ENCODE assay signal across 25 cellular contexts in genomic region chr4:93317046-93317445, GRCh38.
DNase-seq lines count a peak whose midpoint lies in the region; ATAC-seq, FAIRE-seq and TF ChIP-seq lines count a peak whose summit lies in the region.
"Had no signal": no experiment of that assay in that cellular context is flagged by ENCODE, and none has a peak within 500 bp of the region (broad histone marks: within the 10 kb centered on the region; RNA-seq: fewer than 3 reads in every experiment).

No MANE protein-coding gene starts in this region.

- H3K9me3 ChIP-seq in pancreas, result no peaks in the 10 kb centered on the region
- H3K9me3 ChIP-seq: BLaER1 treated with 17β-estradiol and CSF1 and Interleukin-3, amounts not matched to agents 10 nM and 100 nM; Peyer's patch had no signal

- no peak for FAIRE-seq in pancreas (lab: Jason Lieb, UNC)
- FAIRE-seq: bronchial epithelial cell had no signal

- no peaks in the 10 kb centered on the region for H3K27me3 ChIP-seq in pancreas
- H3K27me3 ChIP-seq: BLaER1 treated with 17β-estradiol and CSF1 and Interleukin-3, amounts not matched to agents 10 nM and 100 nM; Peyer's patch had no signal

- no peak overlapping the region for H3K27ac ChIP-seq in pancreas
- H3K27ac ChIP-seq: BLaER1 treated with 17β-estradiol and CSF1 and Interleukin-3, amounts not matched to agents 10 nM and 100 nM; coronary artery; parathyroid adenoma; Peyer's patch; WERI-Rb-1 had no signal

- no peak for TF ChIP-seq CTCF in pancreas (IDR thresholded peaks at IDR 0.05)

- H3K36me3 ChIP-seq in pancreas, result no peaks in the 10 kb centered on the region
- H3K36me3 ChIP-seq: BLaER1 treated with 17β-estradiol and CSF1 and Interleukin-3, amounts not matched to agents 10 nM and 100 nM; Peyer's patch; WERI-Rb-1 had no signal

- intact Hi-C loops in pancreas (cut with DNase I), result no loop called here

- DNase-seq in G401 (ENCODE audit: low spot score) (peak; percentile 82), NCI-H146 treated with DMSO at 0.1 percent for 48 hours (lab: John Stamatoyannopoulos, UW; ENCODE audit: unreplicated experiment) (peak; percentile 60), NCI-H524 treated with DMSO at 0.1 percent for 48 hours (lab: John Stamatoyannopoulos, UW) (peak; percentile 75), cerebellar nuclear complex (lab: John Stamatoyannopoulos, UW) (peak; percentile 12 to 46), activated gamma-delta T cell (lab: John Stamatoyannopoulos, UW) (no peak), RPMI8226 (no peak), pancreas (no peak)
- DNase-seq: activated CD4-positive, alpha-beta T cell treated with anti-CD3 and anti-CD28 coated beads for 48 hours; activated CD8-positive, alpha-beta memory T cell treated with anti-CD3 and anti-CD28 coated beads for 24 hours; activated T-cell treated with anti-CD3 and anti-CD28 coated beads for 4 hours; anterior cingulate cortex; effector memory CD4-positive, alpha-beta T cell; GF-D8; Kasumi-1; NCI-H1930; Peyer's patch; retina; stimulated activated naive B cell treated with anti-CD40 and anti-IgM and Interleukin-4, amounts not matched to agents 10 μg/mL and 1 μg/mL and 100 μg/mL, for 72 hours; SW 1271; WERI-Rb-1 had no signal

- WGBS in pancreas, 2 donors, result 47 to 55% methylated on average over 4 of the region's 4 CpGs

- in situ Hi-C loops in G401 (cut with HindIII; ENCODE audit: low sequenced_read_pairs), result no loop called here

- ATAC-seq in HG02610 (IDR thresholded peaks at IDR 0.05; ENCODE audit: unreplicated experiment), result no peak
- no peak for ATAC-seq in pancreas
- ATAC-seq: stimulated activated naive B cell treated with anti-CD40 and anti-IgM and Interleukin-4, amounts not matched to agents 10 μg/mL and 1 μg/mL and 100 μg/mL, for 72 hours had no signal

- no peak overlapping the region for H3K4me3 ChIP-seq in pancreas
- H3K4me3 ChIP-seq: BLaER1 treated with 17β-estradiol and CSF1 and Interleukin-3, amounts not matched to agents 10 nM and 100 nM; coronary artery; Peyer's patch had no signal

- no peaks in the 10 kb centered on the region for H3K4me1 ChIP-seq in pancreas
- H3K4me1 ChIP-seq: parathyroid adenoma, Peyer's patch had no signal

Comparison
In these comparisons a context has a peak if more than half of its experiments do, and no peak if none do; other contexts are left out.
1. DNase-seq: peak in G401 (single experiment), NCI-H146 treated with DMSO at 0.1 percent for 48 hours (single experiment), NCI-H524 treated with DMSO at 0.1 percent for 48 hours (single experiment) and cerebellar nuclear complex (2 of 2); none in activated gamma-delta T cell (single experiment), RPMI8226 (single experiment) and pancreas (0 of 6).